Comparison of ENCODE assay signal across 10 cellular contexts in the genomic region with DNA sequence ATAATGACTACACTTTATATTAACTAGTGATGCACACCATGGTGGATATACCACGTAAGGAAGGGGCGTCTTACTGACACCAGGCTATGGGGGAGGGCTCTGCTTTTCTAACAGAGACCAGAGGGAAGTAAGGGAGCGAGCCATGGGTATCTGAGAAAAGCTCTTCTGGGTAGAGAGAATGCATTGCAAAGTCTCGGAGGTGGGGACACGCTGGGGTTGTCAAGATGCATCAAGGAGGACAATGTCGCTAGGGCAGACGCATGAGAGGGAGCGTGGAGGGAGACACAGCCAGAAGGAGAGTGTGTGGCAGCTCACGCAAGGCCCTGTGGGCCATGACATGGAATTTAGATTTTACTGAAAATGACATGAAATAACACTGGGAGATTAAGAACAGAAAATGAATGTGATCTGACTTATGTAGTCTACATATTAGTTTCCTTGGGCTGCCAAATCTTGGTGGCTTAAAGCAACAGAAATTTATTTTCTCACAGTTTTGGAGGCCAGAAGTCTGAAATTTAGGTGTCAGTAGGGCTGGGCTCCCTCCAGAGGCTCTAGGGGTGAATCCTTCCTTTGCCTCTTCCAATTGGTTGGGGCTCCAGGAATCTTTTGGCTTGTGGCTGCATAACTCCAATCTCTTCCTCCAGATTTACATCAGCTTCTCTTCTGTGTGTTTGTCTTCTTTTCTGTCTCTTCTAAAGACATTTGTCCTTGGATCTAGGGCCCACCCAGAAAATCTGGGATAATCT.
"Had no signal": no experiment of that assay in that cellular context is flagged by ENCODE, and none has a peak within 500 bp of the region (broad histone marks: within the 10 kb centered on the region; RNA-seq: fewer than 3 reads in every experiment).

No MANE protein-coding gene starts in this region.

- H3K4me3 Mint-ChIP-seq: GM23338, HFFc6, IgD-negative memory B cell had no signal

- H3K36me3 ChIP-seq: HAP-1 had no signal

- H3K4me3 ChIP-seq: GM23338, HAP-1 had no signal

- H3K9me3 ChIP-seq: HAP-1 had no signal

- H3K36me3 Mint-ChIP-seq: IgD-negative memory B cell had no signal

- H3K27ac Mint-ChIP-seq: GM23338, HFFc6, IgD-negative memory B cell had no signal

- H3K4me1 ChIP-seq: HAP-1 had no signal

- DNase-seq: H7, HFFc6, KBM-7 had no signal

- H3K9me3 Mint-ChIP-seq: GM23338, IgD-negative memory B cell had no signal

- H3K27ac ChIP-seq: HL-60, KMS-11 had no signal

- ATAC-seq: GM23338, HCT116, HepG2 had no signal
